ENCODE assay signal across 11 cellular contexts in genomic region chr5:56610093-56610698, GRCh38.
DNase-seq lines count a peak whose midpoint lies in the region; ATAC-seq and TF ChIP-seq lines count a peak whose summit lies in the region.
"Had no signal": no experiment of that assay in that cellular context is flagged by ENCODE, and none has a peak within 500 bp of the region (broad histone marks: within the 10 kb centered on the region; RNA-seq: fewer than 3 reads in every experiment).

No MANE protein-coding gene starts in this region.

- intact Hi-C loops in activated T-helper 1 cell treated with anti-CD3 and anti-CD28 coated beads, Interleukin-12 subunit alpha, Interleukin-12 subunit beta, Interleukin-2, Interleukin-4 antibody, amounts not matched to agents 30 ng/mL and 10 ng/mL and 1 ng/mL, durations not matched to agents 14 hours and 24 hours and 36 hours (cut with micrococcal nuclease): loop anchor here (1.0 to 5.0 kb wide), 8 partner anchors 21 to 339 kb away; no protein-coding TSS in a partner anchor

- peaks cover 3% of the 10 kb centered on the region for H3K27me3 Mint-ChIP-seq in activated T-helper 1 cell treated with anti-CD3 and anti-CD28 coated beads, Interleukin-12 subunit alpha, Interleukin-12 subunit beta, Interleukin-2, Interleukin-4 antibody, amounts not matched to agents 30 ng/mL and 10 ng/mL and 1 ng/mL, durations not matched to agents 14 hours and 24 hours and 36 hours (ENCODE audit: insufficient read depth)
- H3K27me3 Mint-ChIP-seq in immature natural killer cell (ENCODE audit: low read depth in 3 of 3): peaks cover 0 to 2% (median 0%) of the 10 kb centered on the region in 3 donors
- H3K27me3 Mint-ChIP-seq in stimulated activated naive CD8-positive, alpha-beta T cell treated with anti-CD3 and anti-CD28 coated beads, Interleukin-15, amount 100 ng/mL, for 72 hours: no peaks in the 10 kb centered on the region

- ATAC-seq in stimulated activated naive CD8-positive, alpha-beta T cell treated with anti-CD3 and anti-CD28 coated beads, Interleukin-15, amount 100 ng/mL, for 72 hours: peak; percentile 94
- no peak for ATAC-seq in HG03196 (IDR thresholded peaks at IDR 0.05; ENCODE audit: unreplicated experiment)
- ATAC-seq in SK-N-SH treated with all-trans-retinoic acid at 6 μM for 48 hours: no peak

- peaks cover 20% of the 10 kb centered on the region for H3K36me3 Mint-ChIP-seq in activated T-helper 1 cell treated with anti-CD3 and anti-CD28 coated beads, Interleukin-12 subunit alpha, Interleukin-12 subunit beta, Interleukin-2, Interleukin-4 antibody, amounts not matched to agents 30 ng/mL and 10 ng/mL and 1 ng/mL, durations not matched to agents 14 hours and 24 hours and 36 hours (ENCODE audit: low read depth)
- H3K36me3 Mint-ChIP-seq in immature natural killer cell: peaks cover 0 to 5% (median 0%) of the 10 kb centered on the region in 3 donors

- H3K4me1 Mint-ChIP-seq in activated T-helper 1 cell treated with anti-CD3 and anti-CD28 coated beads, Interleukin-12 subunit alpha, Interleukin-12 subunit beta, Interleukin-2, Interleukin-4 antibody, amounts not matched to agents 30 ng/mL and 10 ng/mL and 1 ng/mL, durations not matched to agents 14 hours and 24 hours and 36 hours (ENCODE audit: low read depth): peaks cover 89% of the 10 kb centered on the region
- peaks cover 55 to 58% of the 10 kb centered on the region in 2 donors for H3K4me1 Mint-ChIP-seq in immature natural killer cell
- peaks cover 53% of the 10 kb centered on the region for H3K4me1 Mint-ChIP-seq in stimulated activated naive CD8-positive, alpha-beta T cell treated with anti-CD3 and anti-CD28 coated beads, Interleukin-15, amount 100 ng/mL, for 72 hours

- peak in 2 of 3 donors; percentile 12 to 31 for DNase-seq in stimulated activated CD4-positive, alpha-beta T cell treated with anti-CD3 and anti-CD28 coated beads, Interleukin-12 subunit alpha, Interleukin-12 subunit beta, amount 100 ng/mL, for 48 hours (ENCODE audit: low read depth in 2 of 3, low spot score in 1 of 3)
- DNase-seq in stimulated activated CD4-positive, alpha-beta T cell treated with anti-CD3 and anti-CD28 coated beads, Interleukin-4, amount 100 ng/mL, for 1 hour: no peak
- DNase-seq in activated T-helper 1 cell treated with anti-CD3 and anti-CD28 coated beads, Interleukin-12 subunit alpha, Interleukin-12 subunit beta, Interleukin-2, Interleukin-4 antibody, amounts not matched to agents 30 ng/mL and 10 ng/mL and 1 ng/mL, durations not matched to agents 14 hours and 24 hours and 36 hours (ENCODE audit: low spot score): peak; percentile 49
- DNase-seq in immature natural killer cell (peak; percentile 20 to 44 (median 21)), NCI-H69 (lab: John Stamatoyannopoulos, UW) (no peak)
- DNase-seq in stimulated activated naive CD8-positive, alpha-beta T cell treated with anti-CD3 and anti-CD28 coated beads, Interleukin-15, amount 100 ng/mL, for 72 hours: peak; percentile 9 to 27
- DNase-seq: DMS79 treated with DMSO at 0.1 percent for 48 hours, head of caudate nucleus, NCI-H2171 treated with DMSO at 0.1 percent for 48 hours had no signal

- peak overlapping the region; percentile 48 for H3K4me3 Mint-ChIP-seq in activated T-helper 1 cell treated with anti-CD3 and anti-CD28 coated beads, Interleukin-12 subunit alpha, Interleukin-12 subunit beta, Interleukin-2, Interleukin-4 antibody, amounts not matched to agents 30 ng/mL and 10 ng/mL and 1 ng/mL, durations not matched to agents 14 hours and 24 hours and 36 hours
- H3K4me3 Mint-ChIP-seq in immature natural killer cell: peak overlapping the region in 3 of 5 donors; percentile 56 to 72 (median 66)
- no peak overlapping the region for H3K4me3 Mint-ChIP-seq in stimulated activated naive CD8-positive, alpha-beta T cell treated with anti-CD3 and anti-CD28 coated beads, Interleukin-15, amount 100 ng/mL, for 72 hours

- peaks cover 24% of the 10 kb centered on the region for H3K9me3 Mint-ChIP-seq in activated T-helper 1 cell treated with anti-CD3 and anti-CD28 coated beads, Interleukin-12 subunit alpha, Interleukin-12 subunit beta, Interleukin-2, Interleukin-4 antibody, amounts not matched to agents 30 ng/mL and 10 ng/mL and 1 ng/mL, durations not matched to agents 14 hours and 24 hours and 36 hours
- H3K9me3 Mint-ChIP-seq in immature natural killer cell: peaks cover 0 to 11% (median 0%) of the 10 kb centered on the region in 6 donors
- H3K9me3 Mint-ChIP-seq in stimulated activated naive CD8-positive, alpha-beta T cell treated with anti-CD3 and anti-CD28 coated beads, Interleukin-15, amount 100 ng/mL, for 72 hours: peaks cover 15 to 22% of the 10 kb centered on the region in 2 donors

- peak overlapping the region; percentile 81 for H3K27ac Mint-ChIP-seq in activated T-helper 1 cell treated with anti-CD3 and anti-CD28 coated beads, Interleukin-12 subunit alpha, Interleukin-12 subunit beta, Interleukin-2, Interleukin-4 antibody, amounts not matched to agents 30 ng/mL and 10 ng/mL and 1 ng/mL, durations not matched to agents 14 hours and 24 hours and 36 hours
- H3K27ac Mint-ChIP-seq in immature natural killer cell: peak overlapping the region; percentile 12 to 85 (median 71)
- peak overlapping the region; percentile 13 to 70 for H3K27ac Mint-ChIP-seq in stimulated activated naive CD8-positive, alpha-beta T cell treated with anti-CD3 and anti-CD28 coated beads, Interleukin-15, amount 100 ng/mL, for 72 hours

TF ChIP-seq in SK-N-SH treated with all-trans-retinoic acid at 6 μM for 48 hours, 23 proteins besides CTCF, POLR2A, EP300 and RAD21 (continues in another document):
- TF ChIP-seq PPARA (CRISPR knock-in tag; IDR thresholded peaks at IDR 0.05; ENCODE audit: borderline replicate concordance) (no peak), CREB5 (CRISPR knock-in tag; IDR thresholded peaks at IDR 0.05; ENCODE audit: low read depth) (no peak), OSR1 (CRISPR knock-in tag; IDR thresholded peaks at IDR 0.05) (no peak), TSHZ2 (CRISPR knock-in tag; IDR thresholded peaks at IDR 0.05) (no peak), ZC3H10 (CRISPR knock-in tag; IDR thresholded peaks at IDR 0.05) (no peak), ZNF565 (CRISPR knock-in tag; conservative IDR thresholded peaks at IDR 0.05; ENCODE audit: low read depth) (no peak), TCF4 (CRISPR knock-in tag; IDR thresholded peaks at IDR 0.05; ENCODE audit: borderline replicate concordance) (no peak), CSRNP3 (CRISPR knock-in tag; IDR thresholded peaks at IDR 0.05) (no peak), BACH2 (CRISPR knock-in tag; IDR thresholded peaks at IDR 0.05; ENCODE audit: borderline replicate concordance) (no peak), ZNF8 (CRISPR knock-in tag; IDR thresholded peaks at IDR 0.05) (no peak)

Comparison
In these comparisons a context has a peak if more than half of its experiments do, and no peak if none do; other contexts are left out.
1. DNase-seq: peak in stimulated activated CD4-positive, alpha-beta T cell treated with anti-CD3 and anti-CD28 coated beads, Interleukin-12 subunit alpha, Interleukin-12 subunit beta, amount 100 ng/mL, for 48 hours (2 of 3), activated T-helper 1 cell treated with anti-CD3 and anti-CD28 coated beads, Interleukin-12 subunit alpha, Interleukin-12 subunit beta, Interleukin-2, Interleukin-4 antibody, amounts not matched to agents 30 ng/mL and 10 ng/mL and 1 ng/mL, durations not matched to agents 14 hours and 24 hours and 36 hours (single experiment), immature natural killer cell (3 of 3) and stimulated activated naive CD8-positive, alpha-beta T cell treated with anti-CD3 and anti-CD28 coated beads, Interleukin-15, amount 100 ng/mL, for 72 hours (2 of 2); none in stimulated activated CD4-positive, alpha-beta T cell treated with anti-CD3 and anti-CD28 coated beads, Interleukin-4, amount 100 ng/mL, for 1 hour (single experiment) and NCI-H69 (single experiment).
2. H3K4me3 Mint-ChIP-seq: peak in activated T-helper 1 cell treated with anti-CD3 and anti-CD28 coated beads, Interleukin-12 subunit alpha, Interleukin-12 subunit beta, Interleukin-2, Interleukin-4 antibody, amounts not matched to agents 30 ng/mL and 10 ng/mL and 1 ng/mL, durations not matched to agents 14 hours and 24 hours and 36 hours (single experiment) and immature natural killer cell (3 of 5); none in stimulated activated naive CD8-positive, alpha-beta T cell treated with anti-CD3 and anti-CD28 coated beads, Interleukin-15, amount 100 ng/mL, for 72 hours (0 of 2).
3. Peak in every context shown above with its lines, with median percentiles within 50 percentile points of each other: H3K27ac Mint-ChIP-seq.